ENCODE assay signal across 10 cellular contexts in the genomic region with DNA sequence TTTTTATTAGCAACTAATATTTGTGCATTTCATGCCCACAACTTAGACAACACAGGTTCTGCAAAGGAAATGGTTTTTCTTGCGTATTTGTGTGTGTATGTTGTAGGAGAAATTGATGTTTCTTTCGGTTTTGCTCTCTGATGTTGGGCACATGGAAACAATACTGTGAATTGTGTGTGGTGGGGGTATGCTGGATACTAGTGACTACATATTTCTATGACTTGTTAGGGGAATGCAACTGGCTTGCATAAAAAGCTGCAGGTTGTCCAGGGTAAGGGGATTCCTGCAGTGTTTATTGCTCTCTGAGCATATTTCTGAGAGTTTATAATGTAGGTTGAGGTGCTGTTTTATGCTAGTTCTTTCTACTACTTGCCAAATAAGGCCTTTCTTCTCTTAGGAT. TPM values are rescaled to one million over a fixed set of nuclear protein-coding genes. Genes with fewer than 3 reads are reported as not detected.
DNase-seq lines count a peak whose midpoint lies in the region; ATAC-seq and TF ChIP-seq lines count a peak whose summit lies in the region.
"Had no signal": no experiment of that assay in that cellular context is flagged by ENCODE, and none has a peak within 500 bp of the region (broad histone marks: within the 10 kb centered on the region; RNA-seq: fewer than 3 reads in every experiment).

No MANE protein-coding gene starts in this region.

- H3K9me3 Mint-ChIP-seq in CD4-positive, alpha-beta memory T cell: no peaks in the 10 kb centered on the region
- no peaks in the 10 kb centered on the region for H3K9me3 Mint-ChIP-seq in HFFc6
- no peaks in the 10 kb centered on the region for H3K9me3 Mint-ChIP-seq in activated naive CD8-positive, alpha-beta T cell treated with anti-CD3 and anti-CD28 coated beads, Interleukin-2, amount 10 ng/mL, durations not matched to agents 7 days and 5 days

- H3K27ac Mint-ChIP-seq in CD4-positive, alpha-beta memory T cell: peak overlapping the region; percentile 26 to 92 (median 86)
- H3K27ac Mint-ChIP-seq in HFFc6: no peak overlapping the region; the same call in 1 of the 2 replicates
- H3K27ac Mint-ChIP-seq in activated naive CD8-positive, alpha-beta T cell treated with anti-CD3 and anti-CD28 coated beads, Interleukin-2, amount 10 ng/mL, durations not matched to agents 7 days and 5 days: peak overlapping the region; percentile 92

- intact Hi-C loops in CD4-positive, alpha-beta memory T cell (cut with micrococcal nuclease): no loop called here

- TF ChIP-seq CTCF in HFFc6 (IDR thresholded peaks at IDR 0.05): no peak

- CTCF ChIA-PET in CD4-positive, alpha-beta memory T cell (lab: Charles Lee; ENCODE audit: partially characterized antibody): interaction anchor here (1.2 to 3.3 kb wide), 3 partner anchors 11 to 323 kb away, joined by 4 to 11 read pairs (median 6); a partner anchor contains a TSS

- H3K4me1 Mint-ChIP-seq in CD4-positive, alpha-beta memory T cell: peaks cover 24 to 48% (median 33%) of the 10 kb centered on the region in 4 donors
- H3K4me1 Mint-ChIP-seq in HFFc6 (ENCODE audit: low read depth): peaks cover 25% of the 10 kb centered on the region
- H3K4me1 Mint-ChIP-seq in activated naive CD8-positive, alpha-beta T cell treated with anti-CD3 and anti-CD28 coated beads, Interleukin-2, amount 10 ng/mL, durations not matched to agents 7 days and 5 days: peaks cover 36% of the 10 kb centered on the region

- H3K36me3 ChIP-seq in CD4-positive, alpha-beta memory T cell (ENCODE audit: insufficient read depth, low read length): no peaks in the 10 kb centered on the region
- H3K36me3 ChIP-seq in mucosa of rectum (ENCODE audit: control insufficient read depth in 2 of 2, insufficient read depth in 2 of 2, low read length in 2 of 2): no peaks in the 10 kb centered on the region

- H3K4me1 ChIP-seq in CD4-positive, alpha-beta memory T cell (ENCODE audit: insufficient read depth, low read length): peaks cover 33% of the 10 kb centered on the region
- peaks cover 9 to 13% of the 10 kb centered on the region in 2 donors for H3K4me1 ChIP-seq in mucosa of rectum (ENCODE audit: control insufficient read depth in 2 of 2, insufficient read depth in 2 of 2, low read length in 2 of 2)

- H3K27ac ChIP-seq in CD4-positive, alpha-beta memory T cell (ENCODE audit: low read depth, low read length): peak overlapping the region; percentile 60
- H3K27ac ChIP-seq in mucosa of rectum (ENCODE audit: low read depth in 2 of 2, low read length in 2 of 2): peak overlapping the region; percentile 90 to 95

- H3K36me3 Mint-ChIP-seq in CD4-positive, alpha-beta memory T cell: peaks cover 0 to 16% of the 10 kb centered on the region in 2 donors
- peaks cover 5% of the 10 kb centered on the region for H3K36me3 Mint-ChIP-seq in HFFc6 (ENCODE audit: low read depth)
- peaks cover 12% of the 10 kb centered on the region for H3K36me3 Mint-ChIP-seq in activated naive CD8-positive, alpha-beta T cell treated with anti-CD3 and anti-CD28 coated beads, Interleukin-2, amount 10 ng/mL, durations not matched to agents 7 days and 5 days

- peak overlapping the region; percentile 89 to 91 for H3K9ac ChIP-seq in mucosa of rectum (ENCODE audit: low read depth in 1 of 2, low read length in 2 of 2)

- POLR2A ChIA-PET in CD4-positive, alpha-beta memory T cell (lab: Charles Lee; ENCODE audit: partially characterized antibody): interaction anchor here (0.9 to 2.6 kb wide), 4 partner anchors 12 to 323 kb away, joined by 3 to 12 read pairs (median 5); a partner anchor contains a TSS
- POLR2A ChIA-PET in activated naive CD8-positive, alpha-beta T cell treated with anti-CD3 and anti-CD28 coated beads, Interleukin-2, amount 10 ng/mL, durations not matched to agents 7 days and 5 days (lab: Charles Lee): interaction anchor here (0.6 kb wide), 1 partner anchor 409 kb away, joined by 3 read pairs; no protein-coding TSS in a partner anchor

- H3K27me3 ChIP-seq in CD4-positive, alpha-beta memory T cell (ENCODE audit: insufficient read depth, low read length): no peaks in the 10 kb centered on the region
- no peaks in the 10 kb centered on the region for H3K27me3 ChIP-seq in mucosa of rectum (ENCODE audit: control insufficient read depth in 2 of 2, insufficient read depth in 2 of 2, low read length in 2 of 2)

- in situ Hi-C loops in ACHN (cut with HindIII; ENCODE audit: low pct_ligation_motif_present, low pct_unique_long_range_greater_than_20kb, low sequenced_read_pairs): no loop called here

- DNase-seq in CD4-positive, alpha-beta memory T cell: peak in 3 of 5 donors; percentile 30 to 65 (median 38)
- no peak for DNase-seq in HFFc6
- no peak for DNase-seq in activated naive CD8-positive, alpha-beta T cell treated with anti-CD3 and anti-CD28 coated beads, Interleukin-2, amount 10 ng/mL, durations not matched to agents 7 days and 5 days
- no peak for DNase-seq in ACHN
- DNase-seq in GM03348 (ENCODE audit: low spot score): no peak
- no peak for DNase-seq in NCI-H1694 treated with DMSO at 0.1 percent for 48 hours (lab: John Stamatoyannopoulos, UW)
- DNase-seq: stimulated activated CD4-positive, alpha-beta T cell treated with anti-CD3 and anti-CD28 coated beads, Interleukin-12 subunit alpha, Interleukin-12 subunit beta, amount 100 ng/mL, for 4 hours; T1000 had no signal

- H3K9me3 ChIP-seq in CD4-positive, alpha-beta memory T cell (ENCODE audit: control insufficient read depth in 1 of 2, low read length in 2 of 2): no peaks in the 10 kb centered on the region
- H3K9me3 ChIP-seq in mucosa of rectum (ENCODE audit: control insufficient read depth in 2 of 2, low read length in 2 of 2): no peaks in the 10 kb centered on the region

- peak overlapping the region; percentile 72 to 90 (median 86) for H3K4me3 Mint-ChIP-seq in CD4-positive, alpha-beta memory T cell
- H3K4me3 Mint-ChIP-seq in HFFc6: peak overlapping the region; percentile 73
- peak overlapping the region; percentile 90 for H3K4me3 Mint-ChIP-seq in activated naive CD8-positive, alpha-beta T cell treated with anti-CD3 and anti-CD28 coated beads, Interleukin-2, amount 10 ng/mL, durations not matched to agents 7 days and 5 days

- no peak for ATAC-seq in activated naive CD8-positive, alpha-beta T cell treated with anti-CD3 and anti-CD28 coated beads, Interleukin-2, amount 10 ng/mL, durations not matched to agents 7 days and 5 days (ENCODE audit: low read depth)
- no peak for ATAC-seq in GM18517 (IDR thresholded peaks at IDR 0.05; ENCODE audit: unreplicated experiment)

- H3K4me3 ChIP-seq in CD4-positive, alpha-beta memory T cell (ENCODE audit: low read length in 2 of 2): peak overlapping the region; percentile 57 to 60
- H3K4me3 ChIP-seq in mucosa of rectum (ENCODE audit: low read length in 2 of 2): peak overlapping the region; percentile 77 to 79

- H3K27me3 Mint-ChIP-seq in CD4-positive, alpha-beta memory T cell: no peaks in the 10 kb centered on the region
- H3K27me3 Mint-ChIP-seq in HFFc6 (ENCODE audit: insufficient read depth): no peaks in the 10 kb centered on the region; the same call in none of the 2 replicates
- no peaks in the 10 kb centered on the region for H3K27me3 Mint-ChIP-seq in activated naive CD8-positive, alpha-beta T cell treated with anti-CD3 and anti-CD28 coated beads, Interleukin-2, amount 10 ng/mL, durations not matched to agents 7 days and 5 days

RNA-seq across cellular contexts. Expression of a gene that starts 11.6 kb away (rescaled TPM):
- total RNA-seq in CD4-positive, alpha-beta memory T cell: 10 to 100 TPM; 12.4 to 14.2 TPM
- 10 to 100 TPM in 1 of 2 donors, 1 to 10 TPM in 1; 5.3 to 11.6 TPM for polyA plus RNA-seq in CD4-positive, alpha-beta memory T cell
- 10 to 100 TPM in 2 of 6 experiments, 1 to 10 TPM in 4; 9.2 to 11.3 (median 9.8) TPM for total RNA-seq in HFFc6 (2021; fragmentation: NEBNext Ultra II Directional; extraction: Animal tissue kit (Norgen Biotek cat#: 25700))
- total RNA-seq in activated naive CD8-positive, alpha-beta T cell treated with anti-CD3 and anti-CD28 coated beads, Interleukin-2, amount 10 ng/mL, durations not matched to agents 7 days and 5 days: 10 to 100 TPM; 25.4 to 29.0 TPM

RNA-seq across cellular contexts. Expression of a gene that starts 33.1 kb away (rescaled TPM):
- not detected for total RNA-seq in CD4-positive, alpha-beta memory T cell
- polyA plus RNA-seq in CD4-positive, alpha-beta memory T cell: not detected
- not detected for total RNA-seq in HFFc6 (2021; fragmentation: NEBNext Ultra II Directional; extraction: Animal tissue kit (Norgen Biotek cat#: 25700))
- total RNA-seq in activated naive CD8-positive, alpha-beta T cell treated with anti-CD3 and anti-CD28 coated beads, Interleukin-2, amount 10 ng/mL, durations not matched to agents 7 days and 5 days: not detected

Comparison
In these comparisons a context has a peak if more than half of its experiments do, and no peak if none do; other contexts are left out.
1. DNase-seq: peak in CD4-positive, alpha-beta memory T cell (3 of 5); none in HFFc6 (single experiment), activated naive CD8-positive, alpha-beta T cell treated with anti-CD3 and anti-CD28 coated beads, Interleukin-2, amount 10 ng/mL, durations not matched to agents 7 days and 5 days (single experiment), ACHN (single experiment), GM03348 (single experiment) and NCI-H1694 treated with DMSO at 0.1 percent for 48 hours (single experiment).
2. Peak in every context shown above with its lines, with median percentiles within 50 percentile points of each other: H3K4me3 Mint-ChIP-seq.